In the genomic region with DNA sequence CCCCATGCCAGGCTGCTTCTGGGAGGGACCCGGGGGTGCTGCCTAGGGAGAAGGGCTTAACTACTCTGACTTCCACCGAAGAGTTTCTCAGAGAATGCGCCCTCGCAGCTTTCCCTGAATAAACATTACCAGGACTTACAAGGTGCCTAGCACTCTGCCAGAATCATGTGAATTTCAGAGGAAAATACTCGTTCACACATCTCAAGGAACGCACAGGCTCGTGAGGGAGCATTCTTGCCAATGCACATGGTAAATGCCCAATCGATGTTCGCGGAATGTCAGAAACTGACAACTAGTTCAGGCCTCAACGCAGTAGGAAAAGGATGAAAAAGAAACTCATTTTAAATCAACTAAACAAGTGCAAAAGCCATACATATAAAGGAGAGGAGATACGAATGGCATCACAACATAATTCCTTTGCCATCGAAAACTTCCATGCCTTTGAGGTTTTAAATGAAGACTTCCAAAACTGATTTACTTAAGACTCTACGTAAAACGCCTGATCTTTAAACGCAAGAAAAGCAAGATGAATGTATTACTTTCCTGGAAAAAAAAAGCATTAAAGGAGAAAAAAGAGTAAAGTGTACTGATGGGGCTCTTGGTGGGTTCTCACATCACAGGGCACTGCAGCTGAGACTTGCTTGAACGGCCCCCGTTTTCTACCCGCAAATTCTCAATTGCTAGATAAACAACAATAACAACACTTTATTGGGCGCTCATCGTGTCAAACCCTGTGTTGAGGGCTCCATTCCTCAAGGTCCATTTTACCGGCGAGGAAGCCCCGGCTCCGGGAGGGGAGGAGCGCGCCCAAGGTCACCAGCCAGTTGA, we compare ENCODE assay signal across 8 cellular contexts. TPM values are rescaled to one million over a fixed set of nuclear protein-coding genes. Genes with fewer than 3 reads are reported as not detected.
DNase-seq lines count a peak whose midpoint lies in the region; ATAC-seq and TF ChIP-seq lines count a peak whose summit lies in the region.

No MANE protein-coding gene starts in this region.

- no peaks in the 10 kb centered on the region for H3K36me3 ChIP-seq in rectal smooth muscle tissue (ENCODE audit: control insufficient read depth, insufficient read depth, low read length)

- peak overlapping the region; percentile 94 for H3K27ac ChIP-seq in rectal smooth muscle tissue (ENCODE audit: low read depth, low read length)

- ATAC-seq in HG03159 (IDR thresholded peaks at IDR 0.05; ENCODE audit: unreplicated experiment) (no peak), GM21367 (IDR thresholded peaks at IDR 0.05; ENCODE audit: unreplicated experiment) (no peak)

- peak overlapping the region; percentile 88 for H3K4me3 ChIP-seq in WI38 (ENCODE audit: low read depth, low read length)
- H3K4me3 ChIP-seq in fibroblast of the aortic adventitia (ENCODE audit: low read depth, low read length), result peak overlapping the region; percentile 77
- H3K4me3 ChIP-seq in rectal smooth muscle tissue (ENCODE audit: low read length), result peak overlapping the region; percentile 90

- peak; percentile 47 for DNase-seq in stimulated activated CD8-positive, alpha-beta memory T cell treated with anti-CD3 and anti-CD28 coated beads, Interleukin-12 subunit alpha, Interleukin-12 subunit beta, amount 100 ng/mL, for 1 hour (ENCODE audit: low read depth)
- no peak for DNase-seq in stimulated activated CD8-positive, alpha-beta memory T cell treated with anti-CD3 and anti-CD28 coated beads, Interleukin-4, amount 100 ng/mL, for 48 hours
- DNase-seq in fibroblast of the aortic adventitia (ENCODE audit: low read depth) (peak; percentile 40), NAMALWA (ENCODE audit: low spot score) (no peak)

- H3K9ac ChIP-seq in rectal smooth muscle tissue (ENCODE audit: low read length), result peak overlapping the region; percentile 46

- TF ChIP-seq CTCF in WI38 (IDR thresholded peaks at IDR 0.05; ENCODE audit: low read depth, low read length) (no peak), fibroblast of the aortic adventitia (IDR thresholded peaks at IDR 0.05; ENCODE audit: insufficient read depth, low read length) (no peak)

- H3K4me1 ChIP-seq in rectal smooth muscle tissue (ENCODE audit: control insufficient read depth, insufficient read depth, low read length), result peaks cover 8% of the 10 kb centered on the region

- H3K27me3 ChIP-seq in rectal smooth muscle tissue (ENCODE audit: control insufficient read depth, insufficient read depth, low read length), result no peaks in the 10 kb centered on the region

RNA-seq across cellular contexts. Expression of gene CMC2, which starts 0.8 kb away (rescaled TPM):
- total RNA-seq in fibroblast of the aortic adventitia (ENCODE audit: low replicate concordance), result 21.5 and 56.9 TPM in 2 replicates

RNA-seq across cellular contexts. Expression of gene CENPN, which starts 1.2 kb away (rescaled TPM):
- total RNA-seq in fibroblast of the aortic adventitia (ENCODE audit: low replicate concordance), result 9.9 and 65.5 TPM in 2 replicates

RNA-seq across cellular contexts. Expression of gene ATMIN, which starts 29.8 kb away (rescaled TPM):
- 38.2 and 45.4 TPM in 2 replicates for total RNA-seq in fibroblast of the aortic adventitia (ENCODE audit: low replicate concordance)

Comparison
In these comparisons a context has a peak if more than half of its experiments do, and no peak if none do; other contexts are left out.
1. DNase-seq: peak in stimulated activated CD8-positive, alpha-beta memory T cell treated with anti-CD3 and anti-CD28 coated beads, Interleukin-12 subunit alpha, Interleukin-12 subunit beta, amount 100 ng/mL, for 1 hour (single experiment) and fibroblast of the aortic adventitia (single experiment); none in stimulated activated CD8-positive, alpha-beta memory T cell treated with anti-CD3 and anti-CD28 coated beads, Interleukin-4, amount 100 ng/mL, for 48 hours (single experiment) and NAMALWA (single experiment).
2. Peak in every context shown above with its lines, with median percentiles within 50 percentile points of each other: H3K4me3 ChIP-seq.